ENCODE assay signal across 8 cellular contexts in genomic region chr13:109569938-109570711, GRCh38.
DNase-seq lines count a peak whose midpoint lies in the region; ATAC-seq, FAIRE-seq and TF ChIP-seq lines count a peak whose summit lies in the region.

No MANE protein-coding gene starts in this region.

- H3K27ac ChIP-seq in DND-41 (ENCODE audit: low read length): peak overlapping the region; percentile 95

- peak overlapping the region; percentile 54 for H3K9ac ChIP-seq in DND-41 (ENCODE audit: low read depth, low read length)

- TF ChIP-seq CTCF in DND-41 (IDR thresholded peaks at IDR 0.05; ENCODE audit: borderline replicate concordance, extremely low read depth, low read length, poor library complexity, severe bottlenecking) (no peak), bronchial epithelial cell (IDR thresholded peaks at IDR 0.05; ENCODE audit: insufficient read depth, low read length, severe bottlenecking) (no peak), nephron progenitor cell (IDR thresholded peaks at IDR 0.05) (no peak)

- H3K27me3 Mint-ChIP-seq in nephron progenitor cell (ENCODE audit: low read depth, poor library complexity): no peaks in the 10 kb centered on the region

- H3K4me1 Mint-ChIP-seq in nephron progenitor cell: no peaks in the 10 kb centered on the region

- peaks cover 58% of the 10 kb centered on the region for H3K79me2 ChIP-seq in DND-41 (ENCODE audit: insufficient read depth, low read length)

- peak overlapping the region; percentile 61 for H2AFZ ChIP-seq in DND-41 (ENCODE audit: low read depth, low read length)

- H3K4me1 ChIP-seq in DND-41 (ENCODE audit: insufficient read depth, low read length): peaks cover 43% of the 10 kb centered on the region

- H3K36me3 Mint-ChIP-seq in nephron progenitor cell (ENCODE audit: low read depth): no peaks in the 10 kb centered on the region

- FAIRE-seq in bronchial epithelial cell (lab: Jason Lieb, UNC): peak; percentile 66

- ATAC-seq in DND-41 (ENCODE audit: insufficient read depth, low read depth) (peak; percentile 100), GM21423 (IDR thresholded peaks at IDR 0.05; ENCODE audit: unreplicated experiment) (peak; percentile 99), HG03575 (IDR thresholded peaks at IDR 0.05; ENCODE audit: extremely low read depth, insufficient number of reproducible peaks, low FRiP score, unreplicated experiment) (peak; percentile 83)

- H3K4me3 Mint-ChIP-seq in nephron progenitor cell: no peak overlapping the region

- peaks cover 2% of the 10 kb centered on the region; the same call in 1 of the 2 replicates for H3K36me3 ChIP-seq in DND-41 (ENCODE audit: insufficient read depth, low read length)
- H3K36me3 ChIP-seq in bronchial epithelial cell (ENCODE audit: control insufficient read depth, insufficient read depth, low read length): no peaks in the 10 kb centered on the region

- H3K27me3 ChIP-seq in DND-41 (ENCODE audit: insufficient read depth, low read length, poor library complexity): no peaks in the 10 kb centered on the region
- no peaks in the 10 kb centered on the region for H3K27me3 ChIP-seq in bronchial epithelial cell (ENCODE audit: control insufficient read depth, insufficient read depth, low read length)

- no peaks in the 10 kb centered on the region for H3K9me3 ChIP-seq in DND-41 (ENCODE audit: insufficient read depth, low read length, severe bottlenecking)

- H3K4me3 ChIP-seq in DND-41 (ENCODE audit: low read depth in 1 of 2, low read length in 2 of 2) (peak overlapping the region in 1 of 2 experiments; percentile 48; a peak in 2 of 4 replicates), bronchial epithelial cell (ENCODE audit: low read depth, low read length) (no peak overlapping the region)

- H3K4me2 ChIP-seq in DND-41 (ENCODE audit: insufficient read depth, low read length): peak overlapping the region; percentile 68

- no peak overlapping the region for H3K27ac Mint-ChIP-seq in nephron progenitor cell

- H3K9me3 Mint-ChIP-seq in nephron progenitor cell: no peaks in the 10 kb centered on the region

- DNase-seq in DND-41 (peak; percentile 89), bronchial epithelial cell (ENCODE audit: low read depth) (no peak), nephron progenitor cell (no peak), mucosa of gallbladder (ENCODE audit: low spot score) (no peak), NCI-H748 treated with DMSO at 0.1 percent for 48 hours (lab: John Stamatoyannopoulos, UW) (no peak), NCI-H446 (lab: John Stamatoyannopoulos, UW) (no peak)

- H4K20me1 ChIP-seq in DND-41 (ENCODE audit: insufficient read depth, low read length): no peaks in the 10 kb centered on the region; the same call in 1 of the 2 replicates
